ENCODE assay signal across 8 cellular contexts in genomic region chr12:16939871-16940306, GRCh38.
DNase-seq lines count a peak whose midpoint lies in the region; ATAC-seq and TF ChIP-seq lines count a peak whose summit lies in the region.

No MANE protein-coding gene starts in this region.

- H3K27ac Mint-ChIP-seq in stimulated activated memory B cell treated with anti-CD40 and anti-IgM and Interleukin-4, amounts not matched to agents 10 μg/mL and 1 μg/mL and 100 μg/mL, for 72 hours: no peak overlapping the region

- no peak overlapping the region for H3K27ac ChIP-seq in RWPE2 (ENCODE audit: poor library complexity, severe bottlenecking)

- no peaks in the 10 kb centered on the region for H3K36me3 Mint-ChIP-seq in stimulated activated memory B cell treated with anti-CD40 and anti-IgM and Interleukin-4, amounts not matched to agents 10 μg/mL and 1 μg/mL and 100 μg/mL, for 72 hours

- H3K9me3 ChIP-seq in RWPE2 (ENCODE audit: severe bottlenecking): no peaks in the 10 kb centered on the region

- peak; percentile 99 for ATAC-seq in GM18498 (IDR thresholded peaks at IDR 0.05; ENCODE audit: unreplicated experiment)
- peak; percentile 100 for ATAC-seq in HG02610 (IDR thresholded peaks at IDR 0.05; ENCODE audit: unreplicated experiment)
- ATAC-seq in RWPE2 (ENCODE audit: low read depth): peak; percentile 33; the same call in 1 of the 3 replicates
- peak; percentile 24 for ATAC-seq in stimulated activated memory B cell treated with anti-CD40 and anti-IgM and Interleukin-4, amounts not matched to agents 10 μg/mL and 1 μg/mL and 100 μg/mL, for 72 hours

- no peaks in the 10 kb centered on the region for H3K36me3 ChIP-seq in RWPE2 (ENCODE audit: low read depth)

- peak; percentile 95 for DNase-seq in ACHN
- peak; percentile 78 for DNase-seq in LoVo (ENCODE audit: low spot score)
- DNase-seq in RWPE2 (ENCODE audit: low spot score): no peak
- peak; percentile 59 for DNase-seq in fibroblast of pulmonary artery (ENCODE audit: low read depth)
- DNase-seq in activated CD8-positive, alpha-beta memory T cell treated with anti-CD3 and anti-CD28 coated beads for 24 hours: no peak

- in situ Hi-C loops in ACHN (cut with HindIII; ENCODE audit: low pct_ligation_motif_present, low pct_unique_long_range_greater_than_20kb, low sequenced_read_pairs): no loop called here

- H3K4me3 ChIP-seq in RWPE2 (ENCODE audit: severe bottlenecking) (no peak overlapping the region), fibroblast of pulmonary artery (replicated peaks; ENCODE audit: low read depth, low read length) (no peak overlapping the region)

- peaks cover 3% of the 10 kb centered on the region for H3K9me3 Mint-ChIP-seq in stimulated activated memory B cell treated with anti-CD40 and anti-IgM and Interleukin-4, amounts not matched to agents 10 μg/mL and 1 μg/mL and 100 μg/mL, for 72 hours

- H3K4me1 Mint-ChIP-seq in stimulated activated memory B cell treated with anti-CD40 and anti-IgM and Interleukin-4, amounts not matched to agents 10 μg/mL and 1 μg/mL and 100 μg/mL, for 72 hours: no peaks in the 10 kb centered on the region

- H3K4me3 Mint-ChIP-seq in stimulated activated memory B cell treated with anti-CD40 and anti-IgM and Interleukin-4, amounts not matched to agents 10 μg/mL and 1 μg/mL and 100 μg/mL, for 72 hours: no peak overlapping the region

- no peaks in the 10 kb centered on the region for H3K4me1 ChIP-seq in RWPE2 (ENCODE audit: insufficient read depth, poor library complexity, severe bottlenecking)

- no peaks in the 10 kb centered on the region for H3K27me3 ChIP-seq in RWPE2 (ENCODE audit: insufficient read depth, poor library complexity, severe bottlenecking)

- TF ChIP-seq CTCF in RWPE2 (IDR thresholded peaks at IDR 0.05; ENCODE audit: poor library complexity, severe bottlenecking) (peak; percentile 51), fibroblast of pulmonary artery (IDR thresholded peaks at IDR 0.05; ENCODE audit: low read length, missing control alignments) (peak; percentile 56)

- H3K27me3 Mint-ChIP-seq in stimulated activated memory B cell treated with anti-CD40 and anti-IgM and Interleukin-4, amounts not matched to agents 10 μg/mL and 1 μg/mL and 100 μg/mL, for 72 hours: no peaks in the 10 kb centered on the region

Comparison
In these comparisons a context has a peak if more than half of its experiments do, and no peak if none do; other contexts are left out.
1. DNase-seq: peak in ACHN (single experiment), LoVo (single experiment) and fibroblast of pulmonary artery (single experiment); none in RWPE2 (single experiment) and activated CD8-positive, alpha-beta memory T cell treated with anti-CD3 and anti-CD28 coated beads for 24 hours (single experiment).
2. ATAC-seq: peak in every context shown above with its lines; median percentile 100 in HG02610; 99 in GM18498; 33 in RWPE2; 24 in stimulated activated memory B cell treated with anti-CD40 and anti-IgM and Interleukin-4, amounts not matched to agents 10 μg/mL and 1 μg/mL and 100 μg/mL, for 72 hours.